1 cellular context compared by ENCODE assay signal in the genomic region with DNA sequence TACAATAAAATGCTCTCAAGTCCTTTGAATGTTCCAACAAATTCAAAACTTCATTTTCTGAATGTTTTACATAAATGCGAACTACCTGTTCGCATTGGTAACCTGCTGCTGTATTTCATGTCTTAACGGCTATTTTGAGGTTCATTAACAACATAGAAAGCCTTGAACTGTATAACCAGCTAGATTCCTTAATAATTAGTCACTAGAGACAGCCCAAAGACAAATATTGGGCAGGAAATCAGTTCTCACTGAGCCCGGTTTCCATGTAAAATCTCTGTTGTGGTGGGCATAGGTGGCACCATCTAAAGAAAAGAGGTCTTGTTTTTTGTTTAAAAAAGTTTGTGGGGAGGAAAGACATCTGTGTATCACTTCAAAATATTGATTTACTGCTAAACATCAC.
TF ChIP-seq lines count a peak whose summit lies in the region.

No MANE protein-coding gene starts in this region.

TF ChIP-seq in GM12878, 131 proteins besides CTCF, POLR2A, EP300 and RAD21 (continued from another document):
- TF ChIP-seq, protein P1, sequence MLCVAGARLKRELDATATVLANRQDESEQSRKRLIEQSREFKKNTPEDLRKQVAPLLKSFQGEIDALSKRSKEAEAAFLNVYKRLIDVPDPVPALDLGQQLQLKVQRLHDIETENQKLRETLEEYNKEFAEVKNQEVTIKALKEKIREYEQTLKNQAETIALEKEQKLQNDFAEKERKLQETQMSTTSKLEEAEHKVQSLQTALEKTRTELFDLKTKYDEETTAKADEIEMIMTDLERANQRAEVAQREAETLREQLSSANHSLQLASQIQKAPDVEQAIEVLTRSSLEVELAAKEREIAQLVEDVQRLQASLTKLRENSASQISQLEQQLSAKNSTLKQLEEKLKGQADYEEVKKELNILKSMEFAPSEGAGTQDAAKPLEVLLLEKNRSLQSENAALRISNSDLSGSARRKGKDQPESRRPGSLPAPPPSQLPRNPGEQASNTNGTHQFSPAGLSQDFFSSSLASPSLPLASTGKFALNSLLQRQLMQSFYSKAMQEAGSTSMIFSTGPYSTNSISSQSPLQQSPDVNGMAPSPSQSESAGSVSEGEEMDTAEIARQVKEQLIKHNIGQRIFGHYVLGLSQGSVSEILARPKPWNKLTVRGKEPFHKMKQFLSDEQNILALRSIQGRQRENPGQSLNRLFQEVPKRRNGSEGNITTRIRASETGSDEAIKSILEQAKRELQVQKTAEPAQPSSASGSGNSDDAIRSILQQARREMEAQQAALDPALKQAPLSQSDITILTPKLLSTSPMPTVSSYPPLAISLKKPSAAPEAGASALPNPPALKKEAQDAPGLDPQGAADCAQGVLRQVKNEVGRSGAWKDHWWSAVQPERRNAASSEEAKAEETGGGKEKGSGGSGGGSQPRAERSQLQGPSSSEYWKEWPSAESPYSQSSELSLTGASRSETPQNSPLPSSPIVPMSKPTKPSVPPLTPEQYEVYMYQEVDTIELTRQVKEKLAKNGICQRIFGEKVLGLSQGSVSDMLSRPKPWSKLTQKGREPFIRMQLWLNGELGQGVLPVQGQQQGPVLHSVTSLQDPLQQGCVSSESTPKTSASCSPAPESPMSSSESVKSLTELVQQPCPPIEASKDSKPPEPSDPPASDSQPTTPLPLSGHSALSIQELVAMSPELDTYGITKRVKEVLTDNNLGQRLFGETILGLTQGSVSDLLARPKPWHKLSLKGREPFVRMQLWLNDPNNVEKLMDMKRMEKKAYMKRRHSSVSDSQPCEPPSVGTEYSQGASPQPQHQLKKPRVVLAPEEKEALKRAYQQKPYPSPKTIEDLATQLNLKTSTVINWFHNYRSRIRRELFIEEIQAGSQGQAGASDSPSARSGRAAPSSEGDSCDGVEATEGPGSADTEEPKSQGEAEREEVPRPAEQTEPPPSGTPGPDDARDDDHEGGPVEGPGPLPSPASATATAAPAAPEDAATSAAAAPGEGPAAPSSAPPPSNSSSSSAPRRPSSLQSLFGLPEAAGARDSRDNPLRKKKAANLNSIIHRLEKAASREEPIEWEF (IDR thresholded peaks at IDR 0.05; ENCODE audit: insufficient replicate concordance, low read depth, low read length): no peak
